26 cellular contexts compared by ENCODE assay signal in genomic region chr19:44344255-44344654, GRCh38. TPM values are rescaled to one million over a fixed set of nuclear protein-coding genes. Genes with fewer than 3 reads are reported as not detected.
"Had no signal": no experiment of that assay in that cellular context is flagged by ENCODE, and none has a peak within 500 bp of the region (broad histone marks: within the 10 kb centered on the region; RNA-seq: fewer than 3 reads in every experiment).

No MANE protein-coding gene starts in this region.

- H3K4me2 ChIP-seq: hepatocyte had no signal

- H2AFZ ChIP-seq: hepatocyte had no signal

- ATAC-seq: activated CD4-positive, CD25-positive, alpha-beta regulatory T cell treated with anti-CD3 and anti-CD28 coated beads, Interleukin-2, amount 50 U/mL, for 24 hours; activated CD8-positive, alpha-beta memory T cell treated with anti-CD3 and anti-CD28 coated beads, Interleukin-2, amount 10 ng/mL, durations not matched to agents 7 days and 5 days; activated CD8-positive, alpha-beta T cell treated with anti-CD3 and anti-CD28 coated beads for 36 hours; body of pancreas; foreskin keratinocyte; left lung; natural killer cell; upper lobe of right lung had no signal

- H3K4me1 ChIP-seq: body of pancreas, foreskin keratinocyte, left lung, thyroid gland, upper lobe of right lung had no signal

- DNase-seq: activated CD4-positive, alpha-beta T cell treated with anti-CD3 and anti-CD28 coated beads, Interleukin-2, amount 10 ng/mL, durations not matched to agents 7 days and 5 days; activated CD8-positive, alpha-beta memory T cell treated with anti-CD3 and anti-CD28 coated beads, Interleukin-2, amount 10 ng/mL, durations not matched to agents 7 days and 5 days; activated CD8-positive, alpha-beta T cell treated with anti-CD3 and anti-CD28 coated beads for 36 hours; activated effector memory CD4-positive, alpha-beta T cell treated with anti-CD3 and anti-CD28 coated beads, Interleukin-2, amount 50 U/mL, for 16 hours; activated naive CD4-positive, alpha-beta T cell treated with anti-CD3 and anti-CD28 coated beads, Interleukin-2, amount 10 ng/mL, durations not matched to agents 7 days and 5 days; activated T-cell treated with anti-CD3 and anti-CD28 coated beads for 4 hours; body of pancreas; effector CD4-positive, alpha-beta T cell; glutamatergic neuron; kidney glomerular epithelial cell; left lung; natural killer cell; retina; stimulated activated CD4-positive, alpha-beta T cell treated with anti-CD3 and anti-CD28 coated beads, Interleukin-4, amount 100 ng/mL, for 1 hour; substantia nigra; thyroid gland; upper lobe of right lung had no signal

- H3K9me3 ChIP-seq: thyroid gland had no signal

- H3K4me3 ChIP-seq: body of pancreas, cardiac muscle cell, hepatocyte, left lung, thyroid gland, upper lobe of right lung had no signal

- H3K27ac Mint-ChIP-seq: activated CD4-positive, alpha-beta T cell treated with anti-CD3 and anti-CD28 coated beads, Interleukin-2, amount 10 ng/mL, durations not matched to agents 7 days and 5 days; activated CD8-positive, alpha-beta memory T cell treated with anti-CD3 and anti-CD28 coated beads, Interleukin-2, amount 10 ng/mL, durations not matched to agents 7 days and 5 days; activated CD8-positive, alpha-beta T cell treated with anti-CD3 and anti-CD28 coated beads for 36 hours; activated naive CD4-positive, alpha-beta T cell treated with anti-CD3 and anti-CD28 coated beads, Interleukin-2, amount 10 ng/mL, durations not matched to agents 7 days and 5 days; dendritic cell treated with granulocyte-macrophage colony-stimulating factor and Interleukin-4, amounts not matched to agents 40 ng/mL and 50 ng/mL, for 4 days; mesothelial cell of epicardium; natural killer cell; progenitor cell of endocrine pancreas; stimulated activated naive CD8-positive, alpha-beta T cell treated with anti-CD3 and anti-CD28 coated beads, Interleukin-15, Interleukin-2, amounts not matched to agents 100 ng/mL and 50 ng/mL, for 24 hours had no signal

- H3K36me3 Mint-ChIP-seq: activated CD8-positive, alpha-beta memory T cell treated with anti-CD3 and anti-CD28 coated beads, Interleukin-2, amount 10 ng/mL, durations not matched to agents 7 days and 5 days; activated naive CD4-positive, alpha-beta T cell treated with anti-CD3 and anti-CD28 coated beads, Interleukin-2, amount 10 ng/mL, durations not matched to agents 7 days and 5 days had no signal

- H3K27me3 Mint-ChIP-seq: activated CD4-positive, alpha-beta T cell treated with anti-CD3 and anti-CD28 coated beads, Interleukin-2, amount 10 ng/mL, durations not matched to agents 7 days and 5 days; activated CD8-positive, alpha-beta memory T cell treated with anti-CD3 and anti-CD28 coated beads, Interleukin-2, amount 10 ng/mL, durations not matched to agents 7 days and 5 days; activated CD8-positive, alpha-beta T cell treated with anti-CD3 and anti-CD28 coated beads for 36 hours; activated naive CD4-positive, alpha-beta T cell treated with anti-CD3 and anti-CD28 coated beads, Interleukin-2, amount 10 ng/mL, durations not matched to agents 7 days and 5 days; dendritic cell treated with granulocyte-macrophage colony-stimulating factor and Interleukin-4, amounts not matched to agents 40 ng/mL and 50 ng/mL, for 4 days; progenitor cell of endocrine pancreas; stimulated activated naive CD8-positive, alpha-beta T cell treated with anti-CD3 and anti-CD28 coated beads, Interleukin-15, Interleukin-2, amounts not matched to agents 100 ng/mL and 50 ng/mL, for 24 hours had no signal

- H3K27me3 ChIP-seq: body of pancreas, cardiac muscle cell, foreskin keratinocyte, hepatocyte, left lung, thyroid gland, upper lobe of right lung had no signal

- H3K4me3 Mint-ChIP-seq: activated CD4-positive, alpha-beta T cell treated with anti-CD3 and anti-CD28 coated beads, Interleukin-2, amount 10 ng/mL, durations not matched to agents 7 days and 5 days; activated CD8-positive, alpha-beta memory T cell treated with anti-CD3 and anti-CD28 coated beads, Interleukin-2, amount 10 ng/mL, durations not matched to agents 7 days and 5 days; activated CD8-positive, alpha-beta T cell treated with anti-CD3 and anti-CD28 coated beads for 36 hours; activated naive CD4-positive, alpha-beta T cell treated with anti-CD3 and anti-CD28 coated beads, Interleukin-2, amount 10 ng/mL, durations not matched to agents 7 days and 5 days; dendritic cell treated with granulocyte-macrophage colony-stimulating factor and Interleukin-4, amounts not matched to agents 40 ng/mL and 50 ng/mL, for 4 days; mesothelial cell of epicardium; natural killer cell; stimulated activated naive CD8-positive, alpha-beta T cell treated with anti-CD3 and anti-CD28 coated beads, Interleukin-15, Interleukin-2, amounts not matched to agents 100 ng/mL and 50 ng/mL, for 24 hours had no signal

- H3K4me1 Mint-ChIP-seq: activated CD4-positive, alpha-beta T cell treated with anti-CD3 and anti-CD28 coated beads, Interleukin-2, amount 10 ng/mL, durations not matched to agents 7 days and 5 days; activated CD8-positive, alpha-beta memory T cell treated with anti-CD3 and anti-CD28 coated beads, Interleukin-2, amount 10 ng/mL, durations not matched to agents 7 days and 5 days; activated naive CD4-positive, alpha-beta T cell treated with anti-CD3 and anti-CD28 coated beads, Interleukin-2, amount 10 ng/mL, durations not matched to agents 7 days and 5 days; mesothelial cell of epicardium; natural killer cell had no signal

- H3K27ac ChIP-seq: body of pancreas, cardiac muscle cell, foreskin keratinocyte, hepatocyte, left lung, thyroid gland, upper lobe of right lung had no signal

RNA-seq across cellular contexts. Expression of gene ZNF112, which starts 12.2 kb away (rescaled TPM):
- total RNA-seq: activated CD4-positive, alpha-beta T cell treated with anti-CD3 and anti-CD28 coated beads, Interleukin-2, amount 10 ng/mL, durations not matched to agents 7 days and 5 days; activated CD8-positive, alpha-beta memory T cell treated with anti-CD3 and anti-CD28 coated beads, Interleukin-2, amount 10 ng/mL, durations not matched to agents 7 days and 5 days; T-helper 2 cell treated with Interferon-gamma antibody and Interleukin-4, amounts not matched to agents 100 ng/mL and 5 ng/mL, for 36 hours had no signal
